In the genomic region with DNA sequence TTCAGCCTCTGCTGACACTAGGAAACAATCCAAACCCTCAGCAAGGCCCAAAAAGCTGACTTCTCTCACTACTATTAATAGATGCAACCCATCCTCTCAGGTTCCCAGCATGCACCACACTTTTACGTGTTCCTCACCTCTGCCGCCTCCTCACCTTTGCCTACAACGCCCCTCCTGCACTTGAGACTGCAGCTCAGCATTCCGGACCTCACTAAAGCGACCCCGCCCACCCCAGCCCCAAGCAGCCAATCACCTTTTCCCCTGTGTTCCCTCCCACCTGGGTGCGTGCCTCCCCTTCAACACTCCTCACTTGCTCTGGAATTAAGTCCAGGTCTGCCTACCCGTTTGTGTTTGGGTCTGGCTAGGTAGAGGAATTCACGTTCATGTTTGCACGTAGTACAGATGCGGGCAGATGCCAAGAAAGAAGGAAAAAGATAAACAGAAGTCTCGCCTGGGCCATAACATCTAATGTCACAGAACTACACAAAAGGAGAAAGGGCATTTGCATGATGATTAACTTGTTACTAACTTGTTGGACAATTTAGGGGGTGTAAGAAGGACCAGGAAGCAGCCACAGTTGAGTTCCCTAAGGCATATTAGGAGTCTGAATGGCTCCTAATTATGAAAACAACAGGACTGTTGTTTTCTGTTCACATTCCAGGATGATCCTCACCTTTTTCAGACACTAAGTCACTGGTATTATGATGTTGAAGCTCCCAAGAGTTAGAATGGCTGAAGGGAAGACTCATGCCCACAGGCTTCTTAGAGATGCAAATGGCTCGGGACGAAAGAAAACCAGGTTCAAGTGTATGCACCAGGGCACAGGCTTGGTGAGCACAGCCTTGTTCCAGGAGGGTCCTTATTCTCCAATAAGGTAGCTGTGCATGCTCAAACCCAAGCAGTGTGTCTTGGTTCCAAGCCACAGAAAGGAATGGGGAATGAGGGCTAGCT, we compare ENCODE assay signal across 11 cellular contexts.
A peak's percentile ranks its signal among the peaks of the same experiment; 100 is the strongest.
DNase-seq lines count a peak whose midpoint lies in the region; ATAC-seq, FAIRE-seq and TF ChIP-seq lines count a peak whose summit lies in the region.
"Had no signal": no experiment of that assay in that cellular context is flagged by ENCODE, and none has a peak within 500 bp of the region (broad histone marks: within the 10 kb centered on the region; RNA-seq: fewer than 3 reads in every experiment).

No MANE protein-coding gene starts in this region.

- H3K9me3 Mint-ChIP-seq in immature natural killer cell = no peaks in the 10 kb centered on the region
- H3K9me3 Mint-ChIP-seq: activated T-helper 2 cell treated with anti-CD3 and anti-CD28 coated beads, Interferon-gamma antibody, Interleukin-2, Interleukin-4, amounts not matched to agents 10 μg/mL and 5 μg/mL and 100 μg/mL, durations not matched to agents 14 hours and 24 hours and 36 hours; T-helper 2 cell treated with Interferon-gamma antibody and Interleukin-4, amounts not matched to agents 5 μg/mL and 100 μg/mL, for 36 hours had no signal

- H3K4me3 ChIP-seq in A549 (no peak overlapping the region), gastroesophageal sphincter (no peak overlapping the region), mucosa of descending colon (no peak overlapping the region)
- H3K4me3 ChIP-seq: GM12878 had no signal

- H3K4me3 Mint-ChIP-seq in immature natural killer cell = no peak overlapping the region
- H3K4me3 Mint-ChIP-seq: T-helper 2 cell treated with Interferon-gamma antibody and Interleukin-4, amounts not matched to agents 5 μg/mL and 100 μg/mL, for 36 hours had no signal

- DNase-seq in A549 (ENCODE audit: low read depth in 1 of 2, low spot score in 1 of 2) (no peak), RCC 7860 (ENCODE audit: low spot score) (peak; percentile 11), mucosa of descending colon (peak in 2 of 3 donors; percentile 37 to 52), immature natural killer cell (no peak), inferior parietal cortex (ENCODE audit: extremely low spot score) (no peak), G401 (ENCODE audit: low spot score) (no peak)

- no peak for TF ChIP-seq RAD21 in A549 (conservative IDR thresholded peaks at IDR 0.05 in 1 of 2, IDR thresholded peaks at IDR 0.05 in 1 of 2)

- H3K4me2 ChIP-seq in A549 = peak overlapping the region; percentile 53; the same call in 2 of the 3 replicates

- POLR2A ChIA-PET in A549 (lab: Yijun Ruan, JAX) = no interaction called here

- TF ChIP-seq EP300 in A549 (IDR thresholded peaks at IDR 0.05) = no peak
- TF ChIP-seq EP300 in gastroesophageal sphincter (IDR thresholded peaks at IDR 0.05) = no peak

- H3K4me1 Mint-ChIP-seq in immature natural killer cell = peaks cover 18 to 24% of the 10 kb centered on the region in 2 donors

- 90% methylated on average over 12 of the region's 14 CpGs for WGBS in A549 (ENCODE audit: missing lambda C conversion rate)
- 45 to 61% methylated on average over 8 to 10 of the region's 14 CpGs for WGBS in gastroesophageal sphincter (ENCODE audit: low coverage in 1 of 2), 2 donors

- TF ChIP-seq CTCF in A549 (IDR thresholded peaks at IDR 0.05) (no peak), gastroesophageal sphincter (IDR thresholded peaks at IDR 0.05) (no peak), mucosa of descending colon (IDR thresholded peaks at IDR 0.05) (no peak)

- H3K36me3 ChIP-seq in gastroesophageal sphincter (no peaks in the 10 kb centered on the region), mucosa of descending colon (ENCODE audit: low read depth) (no peaks in the 10 kb centered on the region)

- in situ Hi-C loops in G401 (cut with HindIII; ENCODE audit: low sequenced_read_pairs) = no loop called here

- H3K36me3 Mint-ChIP-seq in immature natural killer cell = no peaks in the 10 kb centered on the region

- CTCF ChIA-PET in A549 (lab: Yijun Ruan, JAX) = interaction anchor here (1.5 kb wide), 1 partner anchor 154 kb away, joined by 3 read pairs; no protein-coding TSS in a partner anchor

- no peak for ATAC-seq in A549
- peak; percentile 34 for ATAC-seq in gastroesophageal sphincter
- ATAC-seq in mucosa of descending colon = peak; percentile 39
- no peak for ATAC-seq in GM21576 (IDR thresholded peaks at IDR 0.05; ENCODE audit: unreplicated experiment)
- ATAC-seq: GM12878 had no signal

- intact Hi-C loops in mucosa of descending colon (cut with DNase I, micrococcal nuclease) = no loop called here

- peaks cover 0 to 4% (median 0%) of the 10 kb centered on the region in 3 donors for H3K27me3 Mint-ChIP-seq in immature natural killer cell (ENCODE audit: low read depth in 3 of 3)

- peak overlapping the region in 1 of 6 donors; percentile 8 for H3K27ac Mint-ChIP-seq in immature natural killer cell
- H3K27ac Mint-ChIP-seq: activated T-helper 2 cell treated with anti-CD3 and anti-CD28 coated beads, Interferon-gamma antibody, Interleukin-2, Interleukin-4, amounts not matched to agents 10 μg/mL and 5 μg/mL and 100 μg/mL, durations not matched to agents 14 hours and 24 hours and 36 hours; T-helper 2 cell treated with Interferon-gamma antibody and Interleukin-4, amounts not matched to agents 5 μg/mL and 100 μg/mL, for 36 hours had no signal

- TF ChIP-seq POLR2A in A549 (IDR thresholded peaks at IDR 0.05; ENCODE audit: low read length) (no peak), gastroesophageal sphincter (IDR thresholded peaks at IDR 0.05) (no peak)

- H3K4me1 ChIP-seq in A549 (peaks cover 49% of the 10 kb centered on the region), gastroesophageal sphincter (peaks cover 11 to 94% (median 51%) of the 10 kb centered on the region in 3 donors), mucosa of descending colon (ENCODE audit: low read depth) (peaks cover 51% of the 10 kb centered on the region)

- H3K9me3 ChIP-seq in A549 = no peaks in the 10 kb centered on the region
- no peaks in the 10 kb centered on the region for H3K9me3 ChIP-seq in gastroesophageal sphincter
- no peaks in the 10 kb centered on the region for H3K9me3 ChIP-seq in mucosa of descending colon

- H3K27me3 ChIP-seq in gastroesophageal sphincter = no peaks in the 10 kb centered on the region

- no peak for FAIRE-seq in A549 (lab: Jason Lieb, UNC)
- no peak for FAIRE-seq in RCC 7860 (lab: Jason Lieb, UNC)
- FAIRE-seq: GM12878 had no signal

- H3K27ac ChIP-seq in A549 = peak overlapping the region in 1 of 2 experiments; percentile 63; a peak in 2 of 6 replicates
- peak overlapping the region; percentile 5 to 66 (median 47) for H3K27ac ChIP-seq in gastroesophageal sphincter

TF ChIP-seq in A549, 52 proteins besides CTCF, POLR2A, EP300 and RAD21:
- TF ChIP-seq, protein P1, sequence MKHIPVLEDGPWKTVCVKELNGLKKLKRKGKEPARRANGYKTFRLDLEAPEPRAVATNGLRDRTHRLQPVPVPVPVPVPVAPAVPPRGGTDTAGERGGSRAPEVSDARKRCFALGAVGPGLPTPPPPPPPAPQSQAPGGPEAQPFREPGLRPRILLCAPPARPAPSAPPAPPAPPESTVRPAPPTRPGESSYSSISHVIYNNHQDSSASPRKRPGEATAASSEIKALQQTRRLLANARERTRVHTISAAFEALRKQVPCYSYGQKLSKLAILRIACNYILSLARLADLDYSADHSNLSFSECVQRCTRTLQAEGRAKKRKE (CRISPR knock-in tag; IDR thresholded peaks at IDR 0.05; ENCODE audit: low read depth) = no peak
- TF ChIP-seq JUN (IDR thresholded peaks at IDR 0.05) = no peak
- TF ChIP-seq EHF (CRISPR knock-in tag; IDR thresholded peaks at IDR 0.05) = no peak
- no peak for TF ChIP-seq NPAS2 (CRISPR knock-in tag; IDR thresholded peaks at IDR 0.05; ENCODE audit: borderline replicate concordance)
- TF ChIP-seq, protein P2, sequence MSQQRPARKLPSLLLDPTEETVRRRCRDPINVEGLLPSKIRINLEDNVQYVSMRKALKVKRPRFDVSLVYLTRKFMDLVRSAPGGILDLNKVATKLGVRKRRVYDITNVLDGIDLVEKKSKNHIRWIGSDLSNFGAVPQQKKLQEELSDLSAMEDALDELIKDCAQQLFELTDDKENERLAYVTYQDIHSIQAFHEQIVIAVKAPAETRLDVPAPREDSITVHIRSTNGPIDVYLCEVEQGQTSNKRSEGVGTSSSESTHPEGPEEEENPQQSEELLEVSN (IDR thresholded peaks at IDR 0.05; ENCODE audit: borderline replicate concordance, low read depth) = no peak
- no peak for TF ChIP-seq FOSB (CRISPR knock-in tag; IDR thresholded peaks at IDR 0.05)
- TF ChIP-seq GATA3 (IDR thresholded peaks at IDR 0.05; ENCODE audit: borderline replicate concordance) = no peak
- TF ChIP-seq ZFP36 (IDR thresholded peaks at IDR 0.05; ENCODE audit: borderline replicate concordance, partially characterized antibody) = no peak
- TF ChIP-seq KDM5A (IDR thresholded peaks at IDR 0.05) = no peak
- TF ChIP-seq MYC (IDR thresholded peaks at IDR 0.05; ENCODE audit: borderline replicate concordance, low read length) = no peak
- TF ChIP-seq CHD4 (IDR thresholded peaks at IDR 0.05; ENCODE audit: borderline replicate concordance) = no peak
- TF ChIP-seq, protein P3, sequence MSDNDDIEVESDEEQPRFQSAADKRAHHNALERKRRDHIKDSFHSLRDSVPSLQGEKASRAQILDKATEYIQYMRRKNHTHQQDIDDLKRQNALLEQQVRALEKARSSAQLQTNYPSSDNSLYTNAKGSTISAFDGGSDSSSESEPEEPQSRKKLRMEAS (IDR thresholded peaks at IDR 0.05) = no peak
- TF ChIP-seq HOXB5 (CRISPR knock-in tag; IDR thresholded peaks at IDR 0.05) = no peak

Comparison
In these comparisons a context has a peak if more than half of its experiments do, and no peak if none do; other contexts are left out.
1. ATAC-seq: peak in gastroesophageal sphincter (single experiment) and mucosa of descending colon (single experiment); none in A549 (0 of 2) and GM21576 (single experiment).
2. DNase-seq: peak in RCC 7860 (single experiment) and mucosa of descending colon (2 of 3); none in A549 (0 of 2), immature natural killer cell (0 of 3), inferior parietal cortex (single experiment) and G401 (single experiment).